In genomic region chr5:17314907-17315471, GRCh38 we compare ENCODE assay signal across 12 cellular contexts.
DNase-seq lines count a peak whose midpoint lies in the region; ATAC-seq and TF ChIP-seq lines count a peak whose summit lies in the region.
"Had no signal": no experiment of that assay in that cellular context is flagged by ENCODE, and none has a peak within 500 bp of the region (broad histone marks: within the 10 kb centered on the region; RNA-seq: fewer than 3 reads in every experiment).

No MANE protein-coding gene starts in this region.

- peak overlapping the region; percentile 98 for H3K27ac ChIP-seq in OCI-LY7 (ENCODE audit: low read depth, low read length, poor library complexity, severe bottlenecking)
- no peak overlapping the region for H3K27ac ChIP-seq in esophagus muscularis mucosa (replicated peaks in 1 of 4)

- H3K4me1 Mint-ChIP-seq in naive B cell, result peaks cover 41 to 57% (median 52%) of the 10 kb centered on the region in 3 donors

- TF ChIP-seq CTCF in OCI-LY7 (conservative IDR thresholded peaks at IDR 0.05; ENCODE audit: low read length) (no peak), esophagus muscularis mucosa (IDR thresholded peaks at IDR 0.05) (no peak)

- POLR2A ChIA-PET in OCI-LY7 (lab: Charles Lee), result interaction anchor here (0.7 to 1.5 kb wide), 12 partner anchors 10 to 1939 kb away, joined by 3 to 7 read pairs (median 3); no protein-coding TSS in a partner anchor

- peak; percentile 36 for DNase-seq in NCI-H1092 treated with DMSO at 0.1 percent for 48 hours (lab: John Stamatoyannopoulos, UW)
- DNase-seq in NCI-H1092 (lab: John Stamatoyannopoulos, UW), result no peak
- peak; percentile 5 for DNase-seq in HS-5 (ENCODE audit: low read depth)
- DNase-seq in OCI-LY7 (ENCODE audit: low spot score), result peak; percentile 72
- DNase-seq in naive B cell, result peak; percentile 37
- DNase-seq in RPMI8226, result no peak
- no peak for DNase-seq in esophagus muscularis mucosa (ENCODE audit: extremely low spot score)
- DNase-seq: 8988T, nucleus accumbens had no signal

- H3K36me3 Mint-ChIP-seq in naive B cell, result no peaks in the 10 kb centered on the region

- H3K4me3 ChIP-seq in OCI-LY7 (ENCODE audit: low read depth, low read length, poor library complexity, severe bottlenecking) (peak overlapping the region; percentile 67), esophagus muscularis mucosa (no peak overlapping the region)

- H3K27me3 Mint-ChIP-seq in naive B cell, result no peaks in the 10 kb centered on the region

- H3K4me1 ChIP-seq in OCI-LY7 (ENCODE audit: insufficient read depth, low read length, poor library complexity, severe bottlenecking), result peaks cover 58% of the 10 kb centered on the region
- no peaks in the 10 kb centered on the region for H3K4me1 ChIP-seq in esophagus muscularis mucosa

- no peaks in the 10 kb centered on the region for H3K9me2 ChIP-seq in OCI-LY7 (ENCODE audit: insufficient read depth, low read length)

- TF ChIP-seq EP300 in esophagus muscularis mucosa (IDR thresholded peaks at IDR 0.05), result no peak

- H2AFZ ChIP-seq in OCI-LY7 (ENCODE audit: low read length), result peak overlapping the region; percentile 79

- H4K20me1 ChIP-seq in OCI-LY7 (ENCODE audit: insufficient read depth, low read length), result no peaks in the 10 kb centered on the region

- H3K9me3 ChIP-seq in OCI-LY7 (ENCODE audit: low read length) (no peaks in the 10 kb centered on the region), esophagus muscularis mucosa (no peaks in the 10 kb centered on the region)

- peaks cover 0 to 12% (median 7%) of the 10 kb centered on the region in 7 donors for H3K9me3 Mint-ChIP-seq in naive B cell
- H3K9me3 Mint-ChIP-seq: dendritic cell treated with granulocyte-macrophage colony-stimulating factor and Interleukin-4, amounts not matched to agents 40 ng/mL and 50 ng/mL, for 4 days had no signal

- H3K4me3 Mint-ChIP-seq in naive B cell, result peak overlapping the region in 2 of 8 donors; percentile 2 to 23
- H3K4me3 Mint-ChIP-seq: dendritic cell treated with granulocyte-macrophage colony-stimulating factor and Interleukin-4, amounts not matched to agents 40 ng/mL and 50 ng/mL, for 4 days; T-helper 1 cell treated with Interleukin-12 subunit alpha and Interleukin-12 subunit beta and Interleukin-4 antibody, amounts not matched to agents 30 μg/mL and 1 μg/mL, for 36 hours had no signal

- 77% methylated on average over 5 of the region's 5 CpGs for WGBS in esophagus muscularis mucosa

- intact Hi-C loops in OCI-LY7 (cut with micrococcal nuclease; ENCODE audit: unreplicated experiment) (loop anchor here (5.0 kb wide), 1 partner anchor 48 kb away; no protein-coding TSS in a partner anchor), esophagus muscularis mucosa (cut with DNase I) (no loop called here)

- ATAC-seq in naive B cell (ENCODE audit: low read depth in 2 of 2) (peak; percentile 17 to 37), esophagus mucosa (no peak)

- BruUV-seq in OCI-LY7 (replicated peaks; lab: Mats Ljungman, UMichigan), result no TSS peak

- CTCF ChIA-PET in OCI-LY7 (lab: Charles Lee; ENCODE audit: unreplicated experiment), result interaction anchor here (0.6 kb wide), 1 partner anchor 37 kb away, joined by 3 read pairs; no protein-coding TSS in a partner anchor

- no peak for TF ChIP-seq POLR2A in esophagus muscularis mucosa (IDR thresholded peaks at IDR 0.05; ENCODE audit: low read depth)

- H3K79me2 ChIP-seq in OCI-LY7 (ENCODE audit: insufficient read depth, low read depth, low read length), result no peaks in the 10 kb centered on the region

- peak overlapping the region in 5 of 6 donors; percentile 6 to 79 (median 44) for H3K27ac Mint-ChIP-seq in naive B cell
- H3K27ac Mint-ChIP-seq: dendritic cell treated with granulocyte-macrophage colony-stimulating factor and Interleukin-4, amounts not matched to agents 40 ng/mL and 50 ng/mL, for 4 days; T-helper 1 cell treated with Interleukin-12 subunit alpha and Interleukin-12 subunit beta and Interleukin-4 antibody, amounts not matched to agents 30 μg/mL and 1 μg/mL, for 36 hours had no signal

- peak overlapping the region; percentile 91 for H3K4me2 ChIP-seq in OCI-LY7 (ENCODE audit: low read length)

- H3K36me3 ChIP-seq in OCI-LY7 (ENCODE audit: insufficient read depth, low read length) (no peaks in the 10 kb centered on the region), esophagus muscularis mucosa (no peaks in the 10 kb centered on the region)

- H3K27me3 ChIP-seq in esophagus muscularis mucosa, result no peaks in the 10 kb centered on the region

Comparison
In these comparisons a context has a peak if more than half of its experiments do, and no peak if none do; other contexts are left out.
1. DNase-seq: peak in NCI-H1092 treated with DMSO at 0.1 percent for 48 hours (single experiment), HS-5 (single experiment), OCI-LY7 (single experiment) and naive B cell (single experiment); none in NCI-H1092 (single experiment), RPMI8226 (single experiment) and esophagus muscularis mucosa (single experiment).